In the genomic region with DNA sequence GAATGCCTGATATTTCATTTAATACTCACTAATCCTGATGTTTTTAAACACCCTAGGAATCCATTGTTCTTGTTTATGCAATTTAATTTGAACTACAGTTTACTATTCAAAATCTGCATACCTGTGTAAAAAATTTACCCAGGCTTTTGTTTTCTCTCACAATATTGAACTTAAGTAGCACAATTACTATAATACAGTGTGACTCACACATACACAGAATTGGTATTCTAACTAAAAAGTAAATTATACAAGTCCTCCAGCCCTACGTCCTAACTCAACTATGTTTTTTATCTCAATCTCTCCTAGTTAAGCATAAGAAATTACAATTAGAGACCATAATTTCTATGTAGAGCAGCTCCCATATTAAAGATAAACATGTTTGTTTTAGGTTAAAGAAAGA, we compare ENCODE assay signal across 24 cellular contexts. TPM values are rescaled to one million over a fixed set of nuclear protein-coding genes. Genes with fewer than 3 reads are reported as not detected.
DNase-seq lines count a peak whose midpoint lies in the region; ATAC-seq, FAIRE-seq and TF ChIP-seq lines count a peak whose summit lies in the region.
"Had no signal": no experiment of that assay in that cellular context is flagged by ENCODE, and none has a peak within 500 bp of the region (broad histone marks: within the 10 kb centered on the region; RNA-seq: fewer than 3 reads in every experiment).

No MANE protein-coding gene starts in this region.

- peak; percentile 51 to 66 for ATAC-seq in activated CD4-positive, CD25-positive, alpha-beta regulatory T cell treated with anti-CD3 and anti-CD28 coated beads, Interleukin-2, amount 50 U/mL, for 24 hours
- peak; percentile 51 to 54 for ATAC-seq in activated T-cell treated with anti-CD3 and anti-CD28 coated beads, Interleukin-2, amount 50 U/mL, for 72 hours (replicated peaks in 1 of 2)
- ATAC-seq in central memory CD8-positive, alpha-beta T cell (replicated peaks; ENCODE audit: extremely low read depth, poor library complexity, severe bottlenecking) = no peak
- peak; percentile 46 for ATAC-seq in stimulated activated effector memory CD8-positive, alpha-beta T cell treated with anti-CD3 and anti-CD28 coated beads, Interleukin-12 subunit alpha, Interleukin-12 subunit beta, amount 100 ng/mL, for 72 hours
- ATAC-seq: CD8-positive, alpha-beta T cell had no signal

- H3K36me3 Mint-ChIP-seq in activated T-cell treated with anti-CD3 and anti-CD28 coated beads, Interleukin-2, amount 50 U/mL, for 72 hours (ENCODE audit: insufficient read depth in 2 of 2) = peaks cover 10 to 39% of the 10 kb centered on the region in 2 donors
- peaks cover 29% of the 10 kb centered on the region for H3K36me3 Mint-ChIP-seq in central memory CD8-positive, alpha-beta T cell (ENCODE audit: insufficient read depth)
- H3K36me3 Mint-ChIP-seq in stimulated activated effector memory CD8-positive, alpha-beta T cell treated with anti-CD3 and anti-CD28 coated beads, Interleukin-12 subunit alpha, Interleukin-12 subunit beta, amount 100 ng/mL, for 72 hours = peaks cover 67% of the 10 kb centered on the region

- H3K4me3 Mint-ChIP-seq in activated T-cell treated with anti-CD3 and anti-CD28 coated beads, Interleukin-2, amount 50 U/mL, for 72 hours = no peak overlapping the region
- no peak overlapping the region for H3K4me3 Mint-ChIP-seq in central memory CD8-positive, alpha-beta T cell
- H3K4me3 Mint-ChIP-seq in stimulated activated effector memory CD8-positive, alpha-beta T cell treated with anti-CD3 and anti-CD28 coated beads, Interleukin-12 subunit alpha, Interleukin-12 subunit beta, amount 100 ng/mL, for 72 hours = no peak overlapping the region
- H3K4me3 Mint-ChIP-seq: B cell; CD8-positive, alpha-beta T cell; HFFc6 had no signal

- 82 to 96% methylated on average over 1 of the region's 1 CpG for WGBS in lower leg skin, 2 donors

- TF ChIP-seq CTCF in D721Med (IDR thresholded peaks at IDR 0.05; ENCODE audit: insufficient read depth, missing control alignments) = no peak
- TF ChIP-seq CTCF in lower leg skin (IDR thresholded peaks at IDR 0.05) = no peak

- intact Hi-C loops in lower leg skin (cut with DNase I; ENCODE audit: low total_unique reads) = no loop called here

- H3K4me1 Mint-ChIP-seq in activated T-cell treated with anti-CD3 and anti-CD28 coated beads, Interleukin-2, amount 50 U/mL, for 72 hours (ENCODE audit: low read depth) = peaks cover 29% of the 10 kb centered on the region
- H3K4me1 Mint-ChIP-seq in central memory CD8-positive, alpha-beta T cell = peaks cover 31% of the 10 kb centered on the region
- peaks cover 39% of the 10 kb centered on the region for H3K4me1 Mint-ChIP-seq in stimulated activated effector memory CD8-positive, alpha-beta T cell treated with anti-CD3 and anti-CD28 coated beads, Interleukin-12 subunit alpha, Interleukin-12 subunit beta, amount 100 ng/mL, for 72 hours

- peaks cover 0 to 2% of the 10 kb centered on the region in 2 donors for H3K9me3 Mint-ChIP-seq in activated T-cell treated with anti-CD3 and anti-CD28 coated beads, Interleukin-2, amount 50 U/mL, for 72 hours
- no peaks in the 10 kb centered on the region for H3K9me3 Mint-ChIP-seq in central memory CD8-positive, alpha-beta T cell
- no peaks in the 10 kb centered on the region for H3K9me3 Mint-ChIP-seq in stimulated activated effector memory CD8-positive, alpha-beta T cell treated with anti-CD3 and anti-CD28 coated beads, Interleukin-12 subunit alpha, Interleukin-12 subunit beta, amount 100 ng/mL, for 72 hours
- H3K9me3 Mint-ChIP-seq: CD4-positive, CD25-positive, alpha-beta regulatory T cell; CD8-positive, alpha-beta T cell; HFFc6 had no signal

- no peak for DNase-seq in activated CD4-positive, CD25-positive, alpha-beta regulatory T cell (lab: John Stamatoyannopoulos, UW)
- no peak for DNase-seq in activated T-cell treated with anti-CD3 and anti-CD28 coated beads, Interleukin-2, amount 50 U/mL, for 72 hours
- DNase-seq in activated T-cell treated with anti-CD3 and anti-CD28 coated beads for 4 hours = no peak
- DNase-seq in central memory CD8-positive, alpha-beta T cell (ENCODE audit: low spot score in 2 of 2) = no peak
- DNase-seq in stimulated activated effector memory CD8-positive, alpha-beta T cell treated with anti-CD3 and anti-CD28 coated beads, Interleukin-12 subunit alpha, Interleukin-12 subunit beta, amount 100 ng/mL, for 72 hours (ENCODE audit: low spot score in 2 of 2) = no peak
- no peak for DNase-seq in D721Med (ENCODE audit: insufficient read length, low spot score)
- no peak for DNase-seq in lower leg skin (ENCODE audit: low spot score in 2 of 2)
- DNase-seq: Caco-2; CD4-positive, CD25-positive, alpha-beta regulatory T cell; CD8-positive, alpha-beta T cell; DMS 273 treated with DMSO at 0.1 percent for 48 hours; DMS79; EL; GDM1; GOT3; HFFc6 had no signal

- peak overlapping the region; percentile 9 for H3K27ac Mint-ChIP-seq in activated T-cell treated with anti-CD3 and anti-CD28 coated beads, Interleukin-2, amount 50 U/mL, for 72 hours
- peak overlapping the region; percentile 45 for H3K27ac Mint-ChIP-seq in central memory CD8-positive, alpha-beta T cell (ENCODE audit: low read depth)
- peak overlapping the region; percentile 69 for H3K27ac Mint-ChIP-seq in stimulated activated effector memory CD8-positive, alpha-beta T cell treated with anti-CD3 and anti-CD28 coated beads, Interleukin-12 subunit alpha, Interleukin-12 subunit beta, amount 100 ng/mL, for 72 hours
- H3K27ac Mint-ChIP-seq: B cell; CD8-positive, alpha-beta T cell; HFFc6 had no signal

- no peak for FAIRE-seq in D721Med (lab: Jason Lieb, UNC)
- FAIRE-seq: A204.1, GM12891, GM18507, H54 had no signal

- no peak for TF ChIP-seq POLR2A in lower leg skin (IDR thresholded peaks at IDR 0.05)

- no peak overlapping the region for H3K4me3 ChIP-seq in lower leg skin (ENCODE audit: low read depth, poor library complexity, severe bottlenecking)
- H3K4me3 ChIP-seq: BLaER1, HAP-1 had no signal

- H3K27me3 Mint-ChIP-seq in activated T-cell treated with anti-CD3 and anti-CD28 coated beads, Interleukin-2, amount 50 U/mL, for 72 hours (ENCODE audit: low read depth) = no peaks in the 10 kb centered on the region
- H3K27me3 Mint-ChIP-seq in central memory CD8-positive, alpha-beta T cell = no peaks in the 10 kb centered on the region
- H3K27me3 Mint-ChIP-seq: B cell; CD4-positive, CD25-positive, alpha-beta regulatory T cell had no signal

RNA-seq across cellular contexts. Expression of a gene that starts 41.8 kb away (rescaled TPM):
- total RNA-seq in activated T-cell treated with anti-CD3 and anti-CD28 coated beads, Interleukin-2, amount 50 U/mL, for 72 hours = 10 to 100 TPM; 86.6 to 88.0 TPM
- total RNA-seq in lower leg skin = 100 to 1,000 TPM; 189 to 242 (median 231) TPM

Comparison
In these comparisons a context has a peak if more than half of its experiments do, and no peak if none do; other contexts are left out.
1. H3K27ac Mint-ChIP-seq: peak in every context shown above with its lines; median percentile 69 in stimulated activated effector memory CD8-positive, alpha-beta T cell treated with anti-CD3 and anti-CD28 coated beads, Interleukin-12 subunit alpha, Interleukin-12 subunit beta, amount 100 ng/mL, for 72 hours; 45 in central memory CD8-positive, alpha-beta T cell; 9 in activated T-cell treated with anti-CD3 and anti-CD28 coated beads, Interleukin-2, amount 50 U/mL, for 72 hours.